ENCODE assay signal across 21 cellular contexts in genomic region chr13:41611385-41611784, GRCh38.
DNase-seq lines count a peak whose midpoint lies in the region; ATAC-seq, FAIRE-seq and TF ChIP-seq lines count a peak whose summit lies in the region.
"Had no signal": no experiment of that assay in that cellular context is flagged by ENCODE, and none has a peak within 500 bp of the region (broad histone marks: within the 10 kb centered on the region; RNA-seq: fewer than 3 reads in every experiment).

No MANE protein-coding gene starts in this region.

- H3K79me2 ChIP-seq in astrocyte (ENCODE audit: insufficient read depth, low read length) = no peaks in the 10 kb centered on the region
- H3K79me2 ChIP-seq: parathyroid adenoma had no signal

- no peak for TF ChIP-seq POLR2A in gastrocnemius medialis (IDR thresholded peaks at IDR 0.05)

- H3K27ac ChIP-seq in astrocyte (ENCODE audit: low read depth, low read length) (peak overlapping the region; percentile 73), gastrocnemius medialis (peak overlapping the region; percentile 8 to 61 (median 56))

- H3K4me1 ChIP-seq in astrocyte (ENCODE audit: insufficient read depth, low read length) (peaks cover 35% of the 10 kb centered on the region), gastrocnemius medialis (peaks cover 16 to 22% of the 10 kb centered on the region in 2 donors)
- H3K4me1 ChIP-seq: parathyroid adenoma had no signal

- DNase-seq in Calu3 (no peak), astrocyte (ENCODE audit: low read depth) (no peak), hippocampal formation (lab: John Stamatoyannopoulos, UW) (peak; percentile 32 to 39), gastrocnemius medialis (no peak), NCI-H2107 (lab: John Stamatoyannopoulos, UW) (no peak), HEK293T (ENCODE audit: extremely low spot score) (no peak), islet precursor cell (no peak)
- DNase-seq: activated CD4-positive, alpha-beta T cell treated with anti-CD3 and anti-CD28 coated beads for 48 hours; activated naive CD4-positive, alpha-beta T cell; CD4-positive, alpha-beta T cell; cerebellar nuclear complex; DMS53; naive thymus-derived CD8-positive, alpha-beta T cell; NCI-H1694; NCI-H226 had no signal

- ATAC-seq in gastrocnemius medialis (no peak), GM18861 (IDR thresholded peaks at IDR 0.05; ENCODE audit: unreplicated experiment) (no peak)
- ATAC-seq: naive thymus-derived CD8-positive, alpha-beta T cell; Panc1; stimulated activated effector memory CD8-positive, alpha-beta T cell treated with anti-CD3 and anti-CD28 coated beads, Interleukin-12 subunit alpha, Interleukin-12 subunit beta, amount 100 ng/mL, for 72 hours had no signal

- H3K36me3 ChIP-seq in astrocyte (ENCODE audit: insufficient read depth, low read length) (no peaks in the 10 kb centered on the region), gastrocnemius medialis (peaks cover 0 to 29% of the 10 kb centered on the region in 2 donors)

- H3K4me3 Mint-ChIP-seq in Calu3 (ENCODE audit: low read depth, unreplicated experiment) (no peak overlapping the region), astrocyte (ENCODE audit: unreplicated experiment) (no peak overlapping the region)
- H3K4me3 Mint-ChIP-seq: CD4-positive, alpha-beta T cell; naive thymus-derived CD8-positive, alpha-beta T cell; stimulated activated effector memory CD8-positive, alpha-beta T cell treated with anti-CD3 and anti-CD28 coated beads, Interleukin-12 subunit alpha, Interleukin-12 subunit beta, amount 100 ng/mL, for 72 hours had no signal

- H4K20me1 ChIP-seq in astrocyte (ENCODE audit: insufficient read depth, low read length) = no peaks in the 10 kb centered on the region

- no peak overlapping the region for H3K4me2 ChIP-seq in astrocyte (ENCODE audit: low read length)

- H3K27me3 ChIP-seq in astrocyte (ENCODE audit: insufficient read depth, low read length) = no peaks in the 10 kb centered on the region
- H3K27me3 ChIP-seq in gastrocnemius medialis = no peaks in the 10 kb centered on the region
- H3K27me3 ChIP-seq: tibial nerve had no signal

- peak overlapping the region; percentile 59 for H3K9ac ChIP-seq in astrocyte (ENCODE audit: low read length)
- H3K9ac ChIP-seq: parathyroid adenoma had no signal

- H3K9me3 ChIP-seq in astrocyte (ENCODE audit: insufficient read depth, low read depth, low read length) = no peaks in the 10 kb centered on the region
- no peaks in the 10 kb centered on the region for H3K9me3 ChIP-seq in gastrocnemius medialis
- H3K9me3 ChIP-seq: tibial nerve had no signal

- peaks cover 9% of the 10 kb centered on the region for H3K36me3 Mint-ChIP-seq in Calu3 (ENCODE audit: insufficient read depth, unreplicated experiment)
- H3K36me3 Mint-ChIP-seq in astrocyte (ENCODE audit: low read depth, unreplicated experiment) = peaks cover 1% of the 10 kb centered on the region

- no peak overlapping the region for H2AFZ ChIP-seq in astrocyte (ENCODE audit: low read depth, low read length)
- H2AFZ ChIP-seq: parathyroid adenoma had no signal

- in situ Hi-C loops in gastrocnemius medialis (cut with MboI; ENCODE audit: low sequenced_read_pairs in 4 of 4) = no loop called here

- H3K27me3 Mint-ChIP-seq in Calu3 (ENCODE audit: unreplicated experiment) (no peaks in the 10 kb centered on the region), astrocyte (ENCODE audit: low read depth, unreplicated experiment) (no peaks in the 10 kb centered on the region)
- H3K27me3 Mint-ChIP-seq: CD4-positive, alpha-beta T cell; naive thymus-derived CD8-positive, alpha-beta T cell had no signal

- POLR2A ChIA-PET in HEK293T (lab: Yijun Ruan, JAX) = no interaction called here

- H3K27ac Mint-ChIP-seq in Calu3 (ENCODE audit: unreplicated experiment) (peak overlapping the region; percentile 11), astrocyte (ENCODE audit: unreplicated experiment) (no peak overlapping the region)
- H3K27ac Mint-ChIP-seq: CD4-positive, alpha-beta T cell had no signal

- H3K4me3 ChIP-seq in astrocyte (ENCODE audit: insufficient read depth, low read depth, low read length) (no peak overlapping the region), gastrocnemius medialis (no peak overlapping the region)
- H3K4me3 ChIP-seq: tibial nerve had no signal

- peaks cover 22% of the 10 kb centered on the region for H3K4me1 Mint-ChIP-seq in Calu3 (ENCODE audit: low read depth, unreplicated experiment)
- peaks cover 37% of the 10 kb centered on the region for H3K4me1 Mint-ChIP-seq in astrocyte (ENCODE audit: low read depth, unreplicated experiment)
- H3K4me1 Mint-ChIP-seq: stimulated activated effector memory CD8-positive, alpha-beta T cell treated with anti-CD3 and anti-CD28 coated beads, Interleukin-12 subunit alpha, Interleukin-12 subunit beta, amount 100 ng/mL, for 72 hours had no signal

- FAIRE-seq in astrocyte (lab: Jason Lieb, UNC) = no peak
- FAIRE-seq: endometrium had no signal

- TF ChIP-seq CTCF in Calu3 (IDR thresholded peaks at IDR 0.05; ENCODE audit: unreplicated experiment) (no peak), astrocyte (IDR thresholded peaks at IDR 0.05; ENCODE audit: insufficient read depth, low read depth, low read length) (no peak), gastrocnemius medialis (IDR thresholded peaks at IDR 0.05 in 4 of 5, conservative IDR thresholded peaks at IDR 0.05 in 1 of 5) (no peak)

- CTCF ChIA-PET in Calu3 (lab: Charles Lee) (no interaction called here), HEK293T (lab: Yijun Ruan, JAX) (no interaction called here)

- intact Hi-C loops in Calu3 (cut with micrococcal nuclease; ENCODE audit: unreplicated experiment) = no loop called here
- intact Hi-C loops in gastrocnemius medialis (cut with DNase I; ENCODE audit: low total_unique reads) = loop anchor here (5.0 kb wide), 1 partner anchor 36 kb away; no protein-coding TSS in a partner anchor

- H3K9me3 Mint-ChIP-seq in Calu3 (ENCODE audit: low read depth, unreplicated experiment) (no peaks in the 10 kb centered on the region), astrocyte (ENCODE audit: unreplicated experiment) (peaks cover 2% of the 10 kb centered on the region)
- H3K9me3 Mint-ChIP-seq: CD4-positive, alpha-beta T cell; naive thymus-derived CD8-positive, alpha-beta T cell; stimulated activated effector memory CD8-positive, alpha-beta T cell treated with anti-CD3 and anti-CD28 coated beads, Interleukin-12 subunit alpha, Interleukin-12 subunit beta, amount 100 ng/mL, for 72 hours had no signal

- BruUV-seq in Calu3 (replicated peaks; lab: Mats Ljungman, UMichigan) = no TSS peak

TF ChIP-seq in HEK293T, 16 proteins besides CTCF, POLR2A, EP300 and RAD21:
- TF ChIP-seq ZNF384 (IDR thresholded peaks at IDR 0.05) (no peak), CTBP1 (IDR thresholded peaks at IDR 0.05; ENCODE audit: borderline replicate concordance) (no peak), FOXK2 (IDR thresholded peaks at IDR 0.05) (no peak), HDGF (IDR thresholded peaks at IDR 0.05; ENCODE audit: borderline replicate concordance) (no peak), FOXM1 (IDR thresholded peaks at IDR 0.05; ENCODE audit: borderline replicate concordance) (no peak)
TF ChIP-seq in HEK293T: peak in this region for 0.

Comparison
In these comparisons a context has a peak if more than half of its experiments do, and no peak if none do; other contexts are left out.
1. DNase-seq: peak in hippocampal formation (2 of 2); none in Calu3 (single experiment), astrocyte (single experiment), gastrocnemius medialis (0 of 2), NCI-H2107 (single experiment), HEK293T (single experiment) and islet precursor cell (single experiment).